Comparison of ENCODE assay signal across 8 cellular contexts in the genomic region with DNA sequence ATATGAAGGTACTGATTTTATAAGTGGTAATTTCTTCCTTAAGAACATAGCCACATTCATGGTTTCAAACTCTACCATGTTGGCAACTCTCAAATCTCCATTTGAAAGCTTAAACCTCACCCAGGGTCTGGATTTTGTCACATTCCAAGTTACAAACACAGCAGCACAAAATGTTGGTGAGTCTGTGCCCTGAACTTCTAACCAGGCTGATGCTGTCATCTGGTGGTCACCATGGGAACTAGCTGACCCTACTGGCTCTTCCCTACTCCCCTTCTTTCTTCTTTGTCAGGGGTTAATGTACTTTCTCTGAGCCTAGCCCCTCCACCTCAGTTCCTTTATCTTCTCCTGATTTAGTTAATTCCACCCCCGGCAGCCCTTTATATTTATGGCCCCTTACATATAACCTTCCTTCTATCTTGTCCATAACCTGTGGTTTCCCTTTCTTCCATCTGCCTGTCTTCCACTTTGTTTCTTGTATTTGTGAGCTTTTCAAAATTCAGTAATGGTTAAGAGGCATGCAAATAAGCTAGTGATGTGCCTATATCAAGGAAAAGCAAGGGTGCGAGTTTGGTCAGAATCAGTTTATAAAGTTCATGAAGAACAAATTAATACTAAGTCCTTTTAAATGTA. TPM values are rescaled to one million over a fixed set of nuclear protein-coding genes. Genes with fewer than 3 reads are reported as not detected.
A peak's percentile ranks its signal among the peaks of the same experiment; 100 is the strongest.
DNase-seq lines count a peak whose midpoint lies in the region; ATAC-seq and TF ChIP-seq lines count a peak whose summit lies in the region.

No MANE protein-coding gene starts in this region.

- H3K27me3 Mint-ChIP-seq in naive B cell: no peaks in the 10 kb centered on the region

- peak; percentile 59 for ATAC-seq in GM21717 (IDR thresholded peaks at IDR 0.05; ENCODE audit: unreplicated experiment)
- ATAC-seq in naive B cell (ENCODE audit: low read depth in 2 of 2): peak; percentile 67 to 82
- ATAC-seq in GM18873 (IDR thresholded peaks at IDR 0.05; ENCODE audit: low FRiP score, unreplicated experiment): no peak

- DNase-seq in EL (peak; percentile 63), NCI-H2171 (lab: John Stamatoyannopoulos, UW) (peak; percentile 24), esophagus muscularis mucosa (ENCODE audit: extremely low spot score) (no peak), naive B cell (peak; percentile 53), tibial artery (peak in 1 of 2 donors; percentile 35)
- peak; percentile 20 for DNase-seq in activated CD8-positive, alpha-beta memory T cell treated with anti-CD3 and anti-CD28 coated beads, Interleukin-2, amount 50 U/mL, for 1 hour (ENCODE audit: extremely low read depth)

- TF ChIP-seq EP300 in esophagus muscularis mucosa (IDR thresholded peaks at IDR 0.05): no peak

- H3K27me3 ChIP-seq in esophagus muscularis mucosa: no peaks in the 10 kb centered on the region
- H3K27me3 ChIP-seq in tibial artery: no peaks in the 10 kb centered on the region

- no peak for TF ChIP-seq POLR2A in esophagus muscularis mucosa (IDR thresholded peaks at IDR 0.05; ENCODE audit: low read depth)

- TF ChIP-seq CTCF in esophagus muscularis mucosa (IDR thresholded peaks at IDR 0.05) (peak; percentile 86 to 93 (median 87)), tibial artery (IDR thresholded peaks at IDR 0.05) (peak; percentile 78 to 92)

- H3K27ac ChIP-seq in esophagus muscularis mucosa (replicated peaks in 1 of 4) (peak overlapping the region in 2 of 4 donors; percentile 46 to 54), tibial artery (no peak overlapping the region)

- H3K27ac Mint-ChIP-seq in naive B cell: peak overlapping the region in 5 of 6 donors; percentile 0 to 39 (median 12)

- H3K4me1 ChIP-seq in esophagus muscularis mucosa (peaks cover 0 to 35% (median 20%) of the 10 kb centered on the region in 4 donors), tibial artery (peaks cover 0 to 8% (median 0%) of the 10 kb centered on the region in 4 donors)

- peaks cover 27 to 34% of the 10 kb centered on the region in 2 donors for H3K36me3 Mint-ChIP-seq in naive B cell

- H3K4me3 Mint-ChIP-seq in naive B cell: peak overlapping the region in 1 of 8 donors; percentile 60

- H3K4me3 ChIP-seq in esophagus muscularis mucosa: no peak overlapping the region
- H3K4me3 ChIP-seq in tibial artery: no peak overlapping the region

- no peaks in the 10 kb centered on the region for H3K9me3 Mint-ChIP-seq in naive B cell

- 71% methylated on average over 2 of the region's 2 CpGs for WGBS in esophagus muscularis mucosa

- no peaks in the 10 kb centered on the region for H3K9me3 ChIP-seq in esophagus muscularis mucosa
- no peaks in the 10 kb centered on the region for H3K9me3 ChIP-seq in tibial artery

- intact Hi-C loops in esophagus muscularis mucosa (cut with DNase I) (loop anchor here (5.0 kb wide), 1 partner anchor 283 kb away; no protein-coding TSS in a partner anchor), tibial artery (cut with DNase I; ENCODE audit: low total_unique reads) (loop anchor here (5.0 kb wide), 1 partner anchor 138 kb away; no protein-coding TSS in a partner anchor)

- H3K4me1 Mint-ChIP-seq in naive B cell: peaks cover 20 to 31% (median 20%) of the 10 kb centered on the region in 3 donors

- H3K36me3 ChIP-seq in esophagus muscularis mucosa (peaks cover 16 to 54% (median 35%) of the 10 kb centered on the region in 4 donors), tibial artery (peaks cover 28 to 55% (median 51%) of the 10 kb centered on the region in 3 donors)

RNA-seq across cellular contexts. Expression of a gene that starts 35.9 kb away (rescaled TPM):
- total RNA-seq in esophagus muscularis mucosa: 10 to 100 TPM; 33.7 to 63.1 (median 48.1) TPM
- 10 to 100 TPM in 4 of 6 donors, 1 to 10 TPM in 2; 6.6 to 14.6 (median 11.3) TPM for polyA plus RNA-seq in naive B cell (ENCODE audit: low read depth in 6 of 6)
